15 cellular contexts compared by ENCODE assay signal in the genomic region with DNA sequence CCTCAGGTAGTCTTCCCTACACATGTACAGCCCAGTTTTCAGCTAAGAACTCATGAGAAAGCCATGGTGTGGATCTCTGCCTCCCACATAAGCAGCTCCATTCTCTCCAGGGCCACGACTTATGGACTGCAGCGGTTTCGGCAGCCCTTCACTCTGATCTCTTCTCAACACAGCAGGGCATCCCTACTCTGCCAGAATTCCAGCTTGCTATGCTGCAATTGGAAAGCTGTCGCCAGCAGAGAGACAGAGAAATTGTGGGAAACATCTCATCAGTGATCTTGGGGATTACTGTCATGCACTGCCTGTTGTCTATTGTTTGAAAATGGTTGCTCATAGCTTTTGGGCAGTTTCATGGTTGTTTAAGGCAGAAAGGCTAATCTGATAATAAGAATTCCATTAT. TPM values are rescaled to one million over a fixed set of nuclear protein-coding genes. Genes with fewer than 3 reads are reported as not detected.
A peak's percentile ranks its signal among the peaks of the same experiment; 100 is the strongest.
DNase-seq lines count a peak whose midpoint lies in the region; ATAC-seq and TF ChIP-seq lines count a peak whose summit lies in the region.
"Had no signal": no experiment of that assay in that cellular context is flagged by ENCODE, and none has a peak within 500 bp of the region (broad histone marks: within the 10 kb centered on the region; RNA-seq: fewer than 3 reads in every experiment).

No MANE protein-coding gene starts in this region.

- H3K27me3 ChIP-seq in uterus = no peaks in the 10 kb centered on the region

- DNase-seq in activated CD8-positive, alpha-beta T cell treated with anti-CD3 and anti-CD28 coated beads, Interleukin-2, amount 10 ng/mL, durations not matched to agents 7 days and 5 days = no peak
- no peak for DNase-seq in activated CD8-positive, alpha-beta T cell treated with anti-CD3 and anti-CD28 coated beads for 36 hours
- peak; percentile 2 for DNase-seq in NCI-H2227 (lab: John Stamatoyannopoulos, UW; ENCODE audit: unreplicated experiment)
- peak; percentile 8 for DNase-seq in choroid plexus epithelial cell (ENCODE audit: low read depth)
- no peak for DNase-seq in medulla oblongata (ENCODE audit: extremely low spot score)
- DNase-seq in activated T-helper 1 cell treated with anti-CD3 and anti-CD28 coated beads, Interleukin-12 subunit alpha, Interleukin-12 subunit beta, Interleukin-2, Interleukin-4 antibody, amounts not matched to agents 30 ng/mL and 10 ng/mL and 1 ng/mL, durations not matched to agents 14 hours and 24 hours and 36 hours (ENCODE audit: low spot score) = no peak
- no peak for DNase-seq in uterus
- DNase-seq: AML-193; Caco-2; CD4-positive, alpha-beta T cell; GM23248; HFFc6 had no signal

- H3K9me3 ChIP-seq in uterus = no peaks in the 10 kb centered on the region
- H3K9me3 ChIP-seq: Caco-2 had no signal

- POLR2A ChIA-PET in activated CD8-positive, alpha-beta T cell treated with anti-CD3 and anti-CD28 coated beads, Interleukin-2, amount 10 ng/mL, durations not matched to agents 7 days and 5 days (lab: Charles Lee) = interaction anchor here (1.0 kb wide), 1 partner anchor 12 kb away, joined by 5 read pairs; a partner anchor contains a TSS
- POLR2A ChIA-PET in activated CD8-positive, alpha-beta T cell treated with anti-CD3 and anti-CD28 coated beads for 36 hours (lab: Charles Lee) = interaction anchor here (1.4 kb wide), 1 partner anchor 12 kb away, joined by 6 read pairs; a partner anchor contains a TSS

- no peak overlapping the region for H3K27ac ChIP-seq in uterus
- H3K27ac ChIP-seq: C4-2B, GM23248, HL-60 had no signal

- H3K36me3 ChIP-seq in uterus = no peaks in the 10 kb centered on the region
- H3K36me3 ChIP-seq: HAP-1 had no signal

- H3K36me3 Mint-ChIP-seq in activated CD8-positive, alpha-beta T cell treated with anti-CD3 and anti-CD28 coated beads, Interleukin-2, amount 10 ng/mL, durations not matched to agents 7 days and 5 days (ENCODE audit: low read depth) = peaks cover 9% of the 10 kb centered on the region
- peaks cover 1% of the 10 kb centered on the region for H3K36me3 Mint-ChIP-seq in activated CD8-positive, alpha-beta T cell treated with anti-CD3 and anti-CD28 coated beads for 36 hours (ENCODE audit: low read depth)
- H3K36me3 Mint-ChIP-seq in activated T-helper 1 cell treated with anti-CD3 and anti-CD28 coated beads, Interleukin-12 subunit alpha, Interleukin-12 subunit beta, Interleukin-2, Interleukin-4 antibody, amounts not matched to agents 30 ng/mL and 10 ng/mL and 1 ng/mL, durations not matched to agents 14 hours and 24 hours and 36 hours (ENCODE audit: low read depth) = peaks cover 19% of the 10 kb centered on the region

- peaks cover 3% of the 10 kb centered on the region for H3K9me3 Mint-ChIP-seq in activated CD8-positive, alpha-beta T cell treated with anti-CD3 and anti-CD28 coated beads, Interleukin-2, amount 10 ng/mL, durations not matched to agents 7 days and 5 days (ENCODE audit: insufficient read depth)
- peaks cover 6% of the 10 kb centered on the region for H3K9me3 Mint-ChIP-seq in activated CD8-positive, alpha-beta T cell treated with anti-CD3 and anti-CD28 coated beads for 36 hours
- peaks cover 18% of the 10 kb centered on the region for H3K9me3 Mint-ChIP-seq in activated T-helper 1 cell treated with anti-CD3 and anti-CD28 coated beads, Interleukin-12 subunit alpha, Interleukin-12 subunit beta, Interleukin-2, Interleukin-4 antibody, amounts not matched to agents 30 ng/mL and 10 ng/mL and 1 ng/mL, durations not matched to agents 14 hours and 24 hours and 36 hours
- H3K9me3 Mint-ChIP-seq: HFFc6 had no signal

- intact Hi-C loops in activated CD8-positive, alpha-beta T cell treated with anti-CD3 and anti-CD28 coated beads for 36 hours (cut with micrococcal nuclease) = no loop called here
- intact Hi-C loops in activated T-helper 1 cell treated with anti-CD3 and anti-CD28 coated beads, Interleukin-12 subunit alpha, Interleukin-12 subunit beta, Interleukin-2, Interleukin-4 antibody, amounts not matched to agents 30 ng/mL and 10 ng/mL and 1 ng/mL, durations not matched to agents 14 hours and 24 hours and 36 hours (cut with micrococcal nuclease) = no loop called here
- intact Hi-C loops in uterus (cut with DNase I; ENCODE audit: low total_unique reads) = no loop called here

- no peak for ATAC-seq in activated CD8-positive, alpha-beta T cell treated with anti-CD3 and anti-CD28 coated beads, Interleukin-2, amount 10 ng/mL, durations not matched to agents 7 days and 5 days
- no peak for ATAC-seq in activated CD8-positive, alpha-beta T cell treated with anti-CD3 and anti-CD28 coated beads for 36 hours

- H3K4me3 Mint-ChIP-seq in activated CD8-positive, alpha-beta T cell treated with anti-CD3 and anti-CD28 coated beads, Interleukin-2, amount 10 ng/mL, durations not matched to agents 7 days and 5 days = no peak overlapping the region
- H3K4me3 Mint-ChIP-seq in activated CD8-positive, alpha-beta T cell treated with anti-CD3 and anti-CD28 coated beads for 36 hours = no peak overlapping the region
- no peak overlapping the region for H3K4me3 Mint-ChIP-seq in activated T-helper 1 cell treated with anti-CD3 and anti-CD28 coated beads, Interleukin-12 subunit alpha, Interleukin-12 subunit beta, Interleukin-2, Interleukin-4 antibody, amounts not matched to agents 30 ng/mL and 10 ng/mL and 1 ng/mL, durations not matched to agents 14 hours and 24 hours and 36 hours
- H3K4me3 Mint-ChIP-seq: CD4-positive, alpha-beta T cell; HFFc6 had no signal

- H3K27ac Mint-ChIP-seq in activated CD8-positive, alpha-beta T cell treated with anti-CD3 and anti-CD28 coated beads, Interleukin-2, amount 10 ng/mL, durations not matched to agents 7 days and 5 days = peak overlapping the region; percentile 23
- no peak overlapping the region for H3K27ac Mint-ChIP-seq in activated CD8-positive, alpha-beta T cell treated with anti-CD3 and anti-CD28 coated beads for 36 hours
- no peak overlapping the region for H3K27ac Mint-ChIP-seq in activated T-helper 1 cell treated with anti-CD3 and anti-CD28 coated beads, Interleukin-12 subunit alpha, Interleukin-12 subunit beta, Interleukin-2, Interleukin-4 antibody, amounts not matched to agents 30 ng/mL and 10 ng/mL and 1 ng/mL, durations not matched to agents 14 hours and 24 hours and 36 hours
- H3K27ac Mint-ChIP-seq: CD4-positive, alpha-beta T cell; HFFc6 had no signal

- H3K4me1 Mint-ChIP-seq in activated CD8-positive, alpha-beta T cell treated with anti-CD3 and anti-CD28 coated beads, Interleukin-2, amount 10 ng/mL, durations not matched to agents 7 days and 5 days (ENCODE audit: low read depth) = no peaks in the 10 kb centered on the region
- H3K4me1 Mint-ChIP-seq in activated CD8-positive, alpha-beta T cell treated with anti-CD3 and anti-CD28 coated beads for 36 hours (ENCODE audit: low read depth) = no peaks in the 10 kb centered on the region
- no peaks in the 10 kb centered on the region for H3K4me1 Mint-ChIP-seq in activated T-helper 1 cell treated with anti-CD3 and anti-CD28 coated beads, Interleukin-12 subunit alpha, Interleukin-12 subunit beta, Interleukin-2, Interleukin-4 antibody, amounts not matched to agents 30 ng/mL and 10 ng/mL and 1 ng/mL, durations not matched to agents 14 hours and 24 hours and 36 hours (ENCODE audit: low read depth)

- CTCF ChIA-PET in activated CD8-positive, alpha-beta T cell treated with anti-CD3 and anti-CD28 coated beads, Interleukin-2, amount 10 ng/mL, durations not matched to agents 7 days and 5 days (lab: Charles Lee) = interaction anchor here (1.2 kb wide), 1 partner anchor 180 kb away, joined by 3 read pairs; no protein-coding TSS in a partner anchor
- CTCF ChIA-PET in activated CD8-positive, alpha-beta T cell treated with anti-CD3 and anti-CD28 coated beads for 36 hours (lab: Charles Lee) = interaction anchor here (1.2 kb wide), 1 partner anchor 57 kb away, joined by 3 read pairs; no protein-coding TSS in a partner anchor

- H3K4me1 ChIP-seq in uterus = no peaks in the 10 kb centered on the region

- no peak for TF ChIP-seq POLR2A in uterus (IDR thresholded peaks at IDR 0.05)

- H3K4me3 ChIP-seq in choroid plexus epithelial cell (ENCODE audit: low read depth, low read length) (no peak overlapping the region), uterus (no peak overlapping the region)
- H3K4me3 ChIP-seq: GM23248, HAP-1 had no signal

- no peaks in the 10 kb centered on the region for H3K27me3 Mint-ChIP-seq in activated CD8-positive, alpha-beta T cell treated with anti-CD3 and anti-CD28 coated beads, Interleukin-2, amount 10 ng/mL, durations not matched to agents 7 days and 5 days (ENCODE audit: low read depth)
- H3K27me3 Mint-ChIP-seq in activated CD8-positive, alpha-beta T cell treated with anti-CD3 and anti-CD28 coated beads for 36 hours = no peaks in the 10 kb centered on the region
- H3K27me3 Mint-ChIP-seq in activated T-helper 1 cell treated with anti-CD3 and anti-CD28 coated beads, Interleukin-12 subunit alpha, Interleukin-12 subunit beta, Interleukin-2, Interleukin-4 antibody, amounts not matched to agents 30 ng/mL and 10 ng/mL and 1 ng/mL, durations not matched to agents 14 hours and 24 hours and 36 hours (ENCODE audit: insufficient read depth) = no peaks in the 10 kb centered on the region
- H3K27me3 Mint-ChIP-seq: CD4-positive, alpha-beta T cell had no signal

- no peak for TF ChIP-seq CTCF in activated CD8-positive, alpha-beta T cell treated with anti-CD3 and anti-CD28 coated beads for 36 hours (IDR thresholded peaks at IDR 0.05)
- TF ChIP-seq CTCF in choroid plexus epithelial cell (conservative IDR thresholded peaks at IDR 0.05; ENCODE audit: low read depth, low read length) (no peak), uterus (IDR thresholded peaks at IDR 0.05) (no peak)

RNA-seq across cellular contexts. Expression of a gene that starts 11.9 kb away (rescaled TPM):
- 10 to 100 TPM; 52.3 to 57.4 TPM for total RNA-seq in activated CD8-positive, alpha-beta T cell treated with anti-CD3 and anti-CD28 coated beads, Interleukin-2, amount 10 ng/mL, durations not matched to agents 7 days and 5 days
- total RNA-seq in activated CD8-positive, alpha-beta T cell treated with anti-CD3 and anti-CD28 coated beads for 36 hours = 10 to 100 TPM; 45.2 to 53.6 TPM
- total RNA-seq in activated T-helper 1 cell treated with anti-CD3 and anti-CD28 coated beads, Interleukin-12 subunit alpha, Interleukin-12 subunit beta, Interleukin-2, Interleukin-4 antibody, amounts not matched to agents 30 ng/mL and 10 ng/mL and 1 ng/mL, durations not matched to agents 14 hours and 24 hours and 36 hours = 64.3 and 65.1 TPM in 2 replicates
- total RNA-seq in uterus = 1 to 10 TPM in 1 of 4 donors, under 1 TPM in 3; 0.29 to 5.0 (median 0.48) TPM

Comparison
In these comparisons a context has a peak if more than half of its experiments do, and no peak if none do; other contexts are left out.
1. DNase-seq: peak in NCI-H2227 (single experiment) and choroid plexus epithelial cell (single experiment); none in activated CD8-positive, alpha-beta T cell treated with anti-CD3 and anti-CD28 coated beads, Interleukin-2, amount 10 ng/mL, durations not matched to agents 7 days and 5 days (single experiment), activated CD8-positive, alpha-beta T cell treated with anti-CD3 and anti-CD28 coated beads for 36 hours (single experiment), medulla oblongata (single experiment), activated T-helper 1 cell treated with anti-CD3 and anti-CD28 coated beads, Interleukin-12 subunit alpha, Interleukin-12 subunit beta, Interleukin-2, Interleukin-4 antibody, amounts not matched to agents 30 ng/mL and 10 ng/mL and 1 ng/mL, durations not matched to agents 14 hours and 24 hours and 36 hours (single experiment) and uterus (0 of 2).
2. RNA of a gene that starts 11.9 kb away (total RNA-seq): 64.3 to 65.1 TPM in activated T-helper 1 cell treated with anti-CD3 and anti-CD28 coated beads, Interleukin-12 subunit alpha, Interleukin-12 subunit beta, Interleukin-2, Interleukin-4 antibody, amounts not matched to agents 30 ng/mL and 10 ng/mL and 1 ng/mL, durations not matched to agents 14 hours and 24 hours and 36 hours, 52.3 to 57.4 TPM in activated CD8-positive, alpha-beta T cell treated with anti-CD3 and anti-CD28 coated beads, Interleukin-2, amount 10 ng/mL, durations not matched to agents 7 days and 5 days and 45.2 to 53.6 TPM in activated CD8-positive, alpha-beta T cell treated with anti-CD3 and anti-CD28 coated beads for 36 hours; 0.29 to 5.0 TPM in uterus; every median in the first group is over 4 times any median in the second.